Comparison of ENCODE assay signal across 8 cellular contexts in genomic region chr13:48094781-48095502, GRCh38. TPM values are rescaled to one million over a fixed set of nuclear protein-coding genes. Genes with fewer than 3 reads are reported as not detected.
DNase-seq lines count a peak whose midpoint lies in the region; ATAC-seq and TF ChIP-seq lines count a peak whose summit lies in the region.

Gene MED4, minus strand, starts transcription at chr13:48095104. Its CDS starts 26 bp downstream, at chr13:48095078.

- H3K9ac ChIP-seq in DND-41 (ENCODE audit: low read depth, low read length), result peak within 1 kb of the TSS; percentile 81
- H3K9ac ChIP-seq in muscle layer of colon (ENCODE audit: low read length), result peak within 1 kb of the TSS; percentile 91

- H3K36me3 ChIP-seq in DND-41 (ENCODE audit: insufficient read depth, low read length) (0 out of 2 replicates have a peak, but pooled peaks cover 4% of the 10 kb centered on the region), muscle layer of colon (ENCODE audit: insufficient read depth, low read length) (no peaks in the 10 kb centered on the region)

- H3K9me3 ChIP-seq in DND-41 (ENCODE audit: insufficient read depth, low read length, severe bottlenecking) (peaks cover 2% of the 10 kb centered on the region), muscle layer of colon (ENCODE audit: low read length) (no peaks in the 10 kb centered on the region)

- H4K20me1 ChIP-seq in DND-41 (ENCODE audit: insufficient read depth, low read length), result peaks cover 14% of the 10 kb centered on the region; the same call in 1 of the 2 replicates

- DNase-seq in DND-41 (peak; percentile 97), KG1 (lab: John Stamatoyannopoulos, UW) (peak; percentile 78)
- DNase-seq in activated T-cell treated with anti-CD3 and anti-CD28 coated beads, Interleukin-2, amount 50 U/mL, for 4 hours, result peak; percentile 96
- peak; percentile 96 for DNase-seq in stimulated activated CD8-positive, alpha-beta memory T cell treated with anti-CD3 and anti-CD28 coated beads, Interleukin-7, amount 100 ng/mL, for 24 hours (ENCODE audit: low read depth)

- ATAC-seq in DND-41 (ENCODE audit: insufficient read depth, low read depth) (peak; percentile 96), GM21723 (IDR thresholded peaks at IDR 0.05; ENCODE audit: unreplicated experiment) (peak; percentile 94), esophagus mucosa (peak; percentile 100)
- ATAC-seq in activated T-cell treated with anti-CD3 and anti-CD28 coated beads, Interleukin-2, amount 50 U/mL, for 4 hours, result peak; percentile 95 to 97

- H3K27ac ChIP-seq in DND-41 (ENCODE audit: low read length), result peak within 1 kb of the TSS; percentile 77
- H3K27ac ChIP-seq in muscle layer of colon (ENCODE audit: low read depth, low read length), result peak within 1 kb of the TSS; percentile 85

- TF ChIP-seq CTCF in DND-41 (IDR thresholded peaks at IDR 0.05; ENCODE audit: borderline replicate concordance, extremely low read depth, low read length, poor library complexity, severe bottlenecking), result peak; percentile 99

- H3K4me2 ChIP-seq in DND-41 (ENCODE audit: insufficient read depth, low read length), result peak within 1 kb of the TSS; percentile 86

- H3K4me3 Mint-ChIP-seq in activated T-cell treated with anti-CD3 and anti-CD28 coated beads, Interleukin-2, amount 50 U/mL, for 4 hours, result peak within 1 kb of the TSS; percentile 97

- H3K27me3 Mint-ChIP-seq in activated T-cell treated with anti-CD3 and anti-CD28 coated beads, Interleukin-2, amount 50 U/mL, for 4 hours (ENCODE audit: low read depth), result no peaks in the 10 kb centered on the region

- H3K9me3 Mint-ChIP-seq in activated T-cell treated with anti-CD3 and anti-CD28 coated beads, Interleukin-2, amount 50 U/mL, for 4 hours, result peaks cover 3% of the 10 kb centered on the region

- H3K79me2 ChIP-seq in DND-41 (ENCODE audit: insufficient read depth, low read length), result peaks cover 50% of the 10 kb centered on the region

- H3K36me3 Mint-ChIP-seq in activated T-cell treated with anti-CD3 and anti-CD28 coated beads, Interleukin-2, amount 50 U/mL, for 4 hours (ENCODE audit: insufficient read depth), result peaks cover 3% of the 10 kb centered on the region

- H2AFZ ChIP-seq in DND-41 (ENCODE audit: low read depth, low read length), result peak within 1 kb of the TSS; percentile 63

- H3K27me3 ChIP-seq in DND-41 (ENCODE audit: insufficient read depth, low read length, poor library complexity) (no peaks in the 10 kb centered on the region), muscle layer of colon (ENCODE audit: control insufficient read depth in 1 of 2, insufficient read depth in 2 of 2, low read length in 2 of 2) (no peaks in the 10 kb centered on the region)

- H3K4me1 ChIP-seq in DND-41 (ENCODE audit: insufficient read depth, low read length) (peaks cover 40% of the 10 kb centered on the region), muscle layer of colon (ENCODE audit: insufficient read depth, low read length) (peaks cover 29% of the 10 kb centered on the region)

- H3K4me3 ChIP-seq in DND-41 (ENCODE audit: low read depth in 1 of 2, low read length in 2 of 2), result peak within 1 kb of the TSS; percentile 76 to 77
- H3K4me3 ChIP-seq in muscle layer of colon (ENCODE audit: low read depth in 1 of 2, low read length in 2 of 2), result peak within 1 kb of the TSS; percentile 99

- H3K4me1 Mint-ChIP-seq in activated T-cell treated with anti-CD3 and anti-CD28 coated beads, Interleukin-2, amount 50 U/mL, for 4 hours (ENCODE audit: low read depth), result peaks cover 34% of the 10 kb centered on the region

TF ChIP-seq in PFSK-1, 5 proteins besides CTCF, POLR2A, EP300 and RAD21:
- TF ChIP-seq TAF1 (IDR thresholded peaks at IDR 0.05; ENCODE audit: borderline replicate concordance, insufficient read depth, low read length) (peak; percentile 91), SIN3A (IDR thresholded peaks at IDR 0.05; ENCODE audit: borderline replicate concordance, insufficient read depth, low read length) (no peak), REST (IDR thresholded peaks at IDR 0.05; ENCODE audit: insufficient read depth in 1 of 2, low read depth in 2 of 2, low read length in 2 of 2) (peak in 1 of 2 experiments; percentile 36; a peak in 1 of 4 replicates), FOXP2 (optimal IDR thresholded peaks at IDR 0.05; ENCODE audit: borderline replicate concordance, extremely low read depth, extremely low read length, insufficient read depth) (peak; percentile 31), POLR2AphosphoS5 (IDR thresholded peaks at IDR 0.05; ENCODE audit: low read depth, low read length) (peak; percentile 89)

RNA-seq across cellular contexts. Expression of gene MED4, which starts in this region (rescaled TPM):
- polyA plus RNA-seq in PFSK-1 (2012; ENCODE audit: insufficient read length, low read depth), result 15.4 TPM
- total RNA-seq in activated T-cell treated with anti-CD3 and anti-CD28 coated beads, Interleukin-2, amount 50 U/mL, for 4 hours, result 10 to 100 TPM; 47.6 to 50.5 (median 47.7) TPM
- 34.2 TPM for total RNA-seq in esophagus mucosa

Comparison
In these comparisons a context has a peak if more than half of its experiments do, and no peak if none do; other contexts are left out.
1. Peak in every context shown above with its lines: DNase-seq, ATAC-seq, H3K4me3 ChIP-seq and H3K27ac ChIP-seq.